15 cellular contexts compared by ENCODE assay signal in genomic region chr1:147840909-147841308, GRCh38.
A peak's percentile ranks its signal among the peaks of the same experiment; 100 is the strongest.
DNase-seq lines count a peak whose midpoint lies in the region; ATAC-seq and TF ChIP-seq lines count a peak whose summit lies in the region.
"Had no signal": no experiment of that assay in that cellular context is flagged by ENCODE, and none has a peak within 500 bp of the region (broad histone marks: within the 10 kb centered on the region; RNA-seq: fewer than 3 reads in every experiment).

No MANE protein-coding gene starts in this region.

- no peaks in the 10 kb centered on the region for H4K20me1 ChIP-seq in OCI-LY7 (ENCODE audit: insufficient read depth, low read length)

- H3K4me3 Mint-ChIP-seq in mesothelial cell of epicardium (no peak overlapping the region), endothelial cell (ENCODE audit: unreplicated experiment) (no peak overlapping the region)
- H3K4me3 Mint-ChIP-seq: activated CD8-positive, alpha-beta memory T cell treated with anti-CD3 and anti-CD28 coated beads, Interleukin-2, amount 10 ng/mL, durations not matched to agents 7 days and 5 days had no signal

- no peaks in the 10 kb centered on the region for H3K9me2 ChIP-seq in OCI-LY7 (ENCODE audit: insufficient read depth, low read length)

- H3K27ac Mint-ChIP-seq in mesothelial cell of epicardium: no peak overlapping the region
- no peak overlapping the region for H3K27ac Mint-ChIP-seq in endothelial cell (ENCODE audit: unreplicated experiment)
- H3K27ac Mint-ChIP-seq: activated CD8-positive, alpha-beta memory T cell treated with anti-CD3 and anti-CD28 coated beads, Interleukin-2, amount 10 ng/mL, durations not matched to agents 7 days and 5 days had no signal

- DNase-seq in AG10803 (ENCODE audit: low read depth) (peak; percentile 23), OCI-LY7 (ENCODE audit: low spot score) (no peak), fibroblast of villous mesenchyme (ENCODE audit: low read depth) (peak; percentile 9), NCI-H146 (lab: John Stamatoyannopoulos, UW) (no peak), mesothelial cell of epicardium (ENCODE audit: low spot score in 2 of 2, unreplicated experiment in 2 of 2) (no peak), endothelial cell (ENCODE audit: low spot score) (no peak)
- DNase-seq: activated CD8-positive, alpha-beta memory T cell treated with anti-CD3 and anti-CD28 coated beads, Interleukin-2, amount 10 ng/mL, durations not matched to agents 7 days and 5 days; DMS153; NCI-H2171; ovary had no signal

- no peak overlapping the region for H3K27ac ChIP-seq in OCI-LY7 (ENCODE audit: low read depth, low read length, poor library complexity, severe bottlenecking)
- H3K27ac ChIP-seq: breast epithelium, ovary, SK-N-MC had no signal

- TF ChIP-seq CTCF in AG10803 (conservative IDR thresholded peaks at IDR 0.05; ENCODE audit: low read length) (peak; percentile 42), GM12872 (IDR thresholded peaks at IDR 0.05; ENCODE audit: insufficient read depth, low read depth, low read length) (peak; percentile 47), OCI-LY7 (conservative IDR thresholded peaks at IDR 0.05; ENCODE audit: low read length) (0 out of 2 replicates have a peak, but pooled peaks have one; percentile 17), fibroblast of villous mesenchyme (IDR thresholded peaks at IDR 0.05; ENCODE audit: insufficient read depth, low read depth, low read length) (peak; percentile 49), mesothelial cell of epicardium (IDR thresholded peaks at IDR 0.05; ENCODE audit: unreplicated experiment) (no peak), endothelial cell (IDR thresholded peaks at IDR 0.05; ENCODE audit: unreplicated experiment) (no peak)

- H3K36me3 Mint-ChIP-seq in mesothelial cell of epicardium (no peaks in the 10 kb centered on the region), endothelial cell (ENCODE audit: low read depth, unreplicated experiment) (no peaks in the 10 kb centered on the region)
- H3K36me3 Mint-ChIP-seq: activated CD8-positive, alpha-beta memory T cell treated with anti-CD3 and anti-CD28 coated beads, Interleukin-2, amount 10 ng/mL, durations not matched to agents 7 days and 5 days had no signal

- no TSS peak for BruUV-seq in OCI-LY7 (replicated peaks; lab: Mats Ljungman, UMichigan)

- no peaks in the 10 kb centered on the region for H3K4me1 ChIP-seq in OCI-LY7 (ENCODE audit: insufficient read depth, low read length, poor library complexity, severe bottlenecking)
- H3K4me1 ChIP-seq: breast epithelium had no signal

- CTCF ChIA-PET in OCI-LY7 (lab: Charles Lee; ENCODE audit: unreplicated experiment): no interaction called here

- H3K36me3 ChIP-seq in OCI-LY7 (ENCODE audit: insufficient read depth, low read length): no peaks in the 10 kb centered on the region
- H3K36me3 ChIP-seq: breast epithelium, ovary had no signal

- H3K4me1 Mint-ChIP-seq in mesothelial cell of epicardium: peaks cover 9% of the 10 kb centered on the region
- peaks cover 6% of the 10 kb centered on the region for H3K4me1 Mint-ChIP-seq in endothelial cell (ENCODE audit: unreplicated experiment)
- H3K4me1 Mint-ChIP-seq: activated CD8-positive, alpha-beta memory T cell treated with anti-CD3 and anti-CD28 coated beads, Interleukin-2, amount 10 ng/mL, durations not matched to agents 7 days and 5 days had no signal

- no peak for ATAC-seq in GM18867 (IDR thresholded peaks at IDR 0.05; ENCODE audit: unreplicated experiment)
- ATAC-seq: activated CD8-positive, alpha-beta memory T cell treated with anti-CD3 and anti-CD28 coated beads, Interleukin-2, amount 10 ng/mL, durations not matched to agents 7 days and 5 days; left lobe of liver had no signal

- intact Hi-C loops in OCI-LY7 (cut with micrococcal nuclease; ENCODE audit: unreplicated experiment): no loop called here

- no peak overlapping the region for H3K4me3 ChIP-seq in AG10803 (ENCODE audit: low read length)
- H3K4me3 ChIP-seq in OCI-LY7 (ENCODE audit: low read depth, low read length, poor library complexity, severe bottlenecking): no peak overlapping the region
- no peak overlapping the region for H3K4me3 ChIP-seq in fibroblast of villous mesenchyme (ENCODE audit: low read depth, low read length)
- H3K4me3 ChIP-seq: breast epithelium, ovary, SK-N-MC had no signal

- H3K79me2 ChIP-seq in OCI-LY7 (ENCODE audit: insufficient read depth, low read depth, low read length): no peaks in the 10 kb centered on the region

- H3K9me3 ChIP-seq in OCI-LY7 (ENCODE audit: low read length): no peaks in the 10 kb centered on the region
- H3K9me3 ChIP-seq: breast epithelium, ovary had no signal

- no peak overlapping the region for H3K4me2 ChIP-seq in OCI-LY7 (ENCODE audit: low read length)

- H2AFZ ChIP-seq in OCI-LY7 (ENCODE audit: low read length): no peak overlapping the region

- POLR2A ChIA-PET in OCI-LY7 (lab: Charles Lee): no interaction called here

- H3K9me3 Mint-ChIP-seq in mesothelial cell of epicardium (no peaks in the 10 kb centered on the region), endothelial cell (ENCODE audit: unreplicated experiment) (no peaks in the 10 kb centered on the region)

- peaks cover 11% of the 10 kb centered on the region for H3K27me3 Mint-ChIP-seq in mesothelial cell of epicardium (ENCODE audit: low read depth)
- H3K27me3 Mint-ChIP-seq in endothelial cell (ENCODE audit: unreplicated experiment): peaks cover 4% of the 10 kb centered on the region

Comparison
In these comparisons a context has a peak if more than half of its experiments do, and no peak if none do; other contexts are left out.
1. DNase-seq: peak in AG10803 (single experiment) and fibroblast of villous mesenchyme (single experiment); none in OCI-LY7 (single experiment), NCI-H146 (single experiment), mesothelial cell of epicardium (0 of 2) and endothelial cell (single experiment).
2. CTCF ChIP-seq: peak in AG10803 (single experiment), GM12872 (single experiment), OCI-LY7 (single experiment) and fibroblast of villous mesenchyme (single experiment); none in mesothelial cell of epicardium (single experiment) and endothelial cell (single experiment).